In the genomic region with DNA sequence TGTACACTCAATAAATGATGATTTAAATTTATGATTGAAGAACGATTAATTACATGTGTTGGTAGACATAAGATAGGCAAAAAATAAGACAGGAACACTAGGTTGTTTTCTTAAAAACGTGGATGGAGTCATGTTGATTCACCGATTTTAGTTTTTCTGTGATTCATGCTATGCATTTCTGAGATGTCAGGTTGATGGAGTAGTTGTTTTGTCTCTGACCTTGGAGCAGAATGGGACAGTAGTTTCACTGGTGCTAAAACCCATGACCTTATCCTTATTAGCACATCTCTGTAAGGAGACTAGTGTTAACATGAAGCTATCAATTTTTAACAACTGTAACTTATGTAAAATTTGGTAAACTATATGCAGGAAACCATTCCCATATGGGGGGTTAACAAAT, we compare ENCODE assay signal across 17 cellular contexts.
DNase-seq lines count a peak whose midpoint lies in the region; ATAC-seq, FAIRE-seq and TF ChIP-seq lines count a peak whose summit lies in the region.
"Had no signal": no experiment of that assay in that cellular context is flagged by ENCODE, and none has a peak within 500 bp of the region (broad histone marks: within the 10 kb centered on the region; RNA-seq: fewer than 3 reads in every experiment).

No MANE protein-coding gene starts in this region.

- H4K20me1 ChIP-seq in GM23248 (ENCODE audit: insufficient read depth), result no peaks in the 10 kb centered on the region
- H4K20me1 ChIP-seq: BLaER1 had no signal

- DNase-seq in GM23248 (peak; percentile 15), amniotic epithelial cell (ENCODE audit: low read depth) (peak; percentile 54), fibroblast of villous mesenchyme (ENCODE audit: low read depth) (peak; percentile 29), kidney (no peak)
- DNase-seq: CD4-positive, alpha-beta memory T cell; DMS153; DMS79; GDM1; H9 had no signal

- ATAC-seq in HG03108 (IDR thresholded peaks at IDR 0.05; ENCODE audit: unreplicated experiment), result no peak
- ATAC-seq in HG03460 (IDR thresholded peaks at IDR 0.05; ENCODE audit: unreplicated experiment), result no peak
- ATAC-seq in GM18511 (IDR thresholded peaks at IDR 0.05; ENCODE audit: unreplicated experiment), result no peak
- ATAC-seq: K562 had no signal

- no peak for FAIRE-seq in kidney (lab: Jason Lieb, UNC)
- FAIRE-seq: H1, HTR-8/SVneo, K562 had no signal

- H3K79me2 ChIP-seq in GM23248 (ENCODE audit: insufficient read depth), result no peaks in the 10 kb centered on the region

- no peaks in the 10 kb centered on the region for H3K9me2 ChIP-seq in GM23248 (ENCODE audit: insufficient read depth)

- H2AFZ ChIP-seq in GM23248, result no peak overlapping the region

- H3F3A ChIP-seq in GM23248 (ENCODE audit: insufficient read depth), result peaks cover 16% of the 10 kb centered on the region; the same call in 1 of the 2 replicates

- H3K4me3 ChIP-seq in GM23248 (no peak overlapping the region), fibroblast of villous mesenchyme (ENCODE audit: low read depth, low read length) (no peak overlapping the region), kidney (ENCODE audit: low read length in 2 of 2) (no peak overlapping the region)
- H3K4me3 ChIP-seq: BLaER1, K562 had no signal

- peaks cover 24% of the 10 kb centered on the region for H3K4me1 ChIP-seq in GM23248 (ENCODE audit: insufficient read depth)
- H3K4me1 ChIP-seq in kidney (ENCODE audit: control insufficient read depth in 1 of 2, insufficient read depth in 1 of 2, low read depth in 1 of 2, low read length in 2 of 2), result no peaks in the 10 kb centered on the region
- H3K4me1 ChIP-seq: BLaER1 had no signal

- no peaks in the 10 kb centered on the region for H3K27me3 ChIP-seq in GM23248 (replicated peaks; ENCODE audit: insufficient read depth)
- H3K27me3 ChIP-seq: BLaER1 had no signal

- WGBS in GM23248 (ENCODE audit: low coverage in 1 of 2, low lambda C conversion rate in 2 of 2, missing lambda C conversion rate in 2 of 2), 2 experiments, result 60 to 61% methylated on average over 3 of the region's 3 CpGs

- H3K36me3 ChIP-seq in GM23248 (ENCODE audit: low read depth) (no peaks in the 10 kb centered on the region), kidney (ENCODE audit: control insufficient read depth in 1 of 2, insufficient read depth in 2 of 2, low read length in 2 of 2) (no peaks in the 10 kb centered on the region)
- H3K36me3 ChIP-seq: BLaER1 had no signal

- no peak overlapping the region for H3K9ac ChIP-seq in GM23248
- no peak overlapping the region for H3K9ac ChIP-seq in kidney (ENCODE audit: low read length in 2 of 2)
- H3K9ac ChIP-seq: BLaER1 had no signal

- no peak overlapping the region for H3K4me2 ChIP-seq in GM23248 (ENCODE audit: unreplicated experiment)
- H3K4me2 ChIP-seq: BLaER1 had no signal

- in situ Hi-C loops in GM23248 (cut with MboI), result no loop called here

- TF ChIP-seq CTCF in fibroblast of villous mesenchyme (IDR thresholded peaks at IDR 0.05; ENCODE audit: insufficient read depth, low read depth, low read length) (no peak), kidney (IDR thresholded peaks at IDR 0.05; ENCODE audit: borderline replicate concordance, extremely low read depth, insufficient read depth) (no peak)

- H3K9me3 ChIP-seq in GM23248 (ENCODE audit: low read depth), result no peaks in the 10 kb centered on the region
- H3K9me3 ChIP-seq in kidney (ENCODE audit: control insufficient read depth in 1 of 2, low read length in 2 of 2), result no peaks in the 10 kb centered on the region
- H3K9me3 ChIP-seq: BLaER1 had no signal

- intact Hi-C loops in kidney (cut with DNase I), result no loop called here

- no peak overlapping the region for H3K27ac ChIP-seq in GM23248
- no peak overlapping the region for H3K27ac ChIP-seq in kidney (ENCODE audit: low read depth in 2 of 2, low read length in 2 of 2)
- H3K27ac ChIP-seq: BLaER1, HL-60 had no signal
